ENCODE assay signal across 6 cellular contexts in genomic region chr19:45717983-45718650, GRCh38. TPM values are rescaled to one million over a fixed set of nuclear protein-coding genes. Genes with fewer than 3 reads are reported as not detected.
A peak's percentile ranks its signal among the peaks of the same experiment; 100 is the strongest.
DNase-seq lines count a peak whose midpoint lies in the region; ATAC-seq and TF ChIP-seq lines count a peak whose summit lies in the region.

No MANE protein-coding gene starts in this region.

- H3K4me3 ChIP-seq in thoracic aorta = peak overlapping the region; percentile 81

- H3K27me3 Mint-ChIP-seq in T-helper 2 cell treated with Interferon-gamma antibody and Interleukin-4, amounts not matched to agents 5 μg/mL and 100 μg/mL, for 36 hours (ENCODE audit: low read depth) = no peaks in the 10 kb centered on the region

- H3K36me3 ChIP-seq in thoracic aorta = peaks cover 6% of the 10 kb centered on the region

- peak overlapping the region; percentile 97 for H3K27ac Mint-ChIP-seq in T-helper 2 cell treated with Interferon-gamma antibody and Interleukin-4, amounts not matched to agents 5 μg/mL and 100 μg/mL, for 36 hours

- H3K9me3 Mint-ChIP-seq in T-helper 2 cell treated with Interferon-gamma antibody and Interleukin-4, amounts not matched to agents 5 μg/mL and 100 μg/mL, for 36 hours = no peaks in the 10 kb centered on the region

- H3K36me3 Mint-ChIP-seq in T-helper 2 cell treated with Interferon-gamma antibody and Interleukin-4, amounts not matched to agents 5 μg/mL and 100 μg/mL, for 36 hours (ENCODE audit: low read depth) = peaks cover 36% of the 10 kb centered on the region

- peaks cover 14 to 17% of the 10 kb centered on the region in 2 donors for H3K4me1 ChIP-seq in thoracic aorta (ENCODE audit: control insufficient read depth in 1 of 2, low read depth in 2 of 2)

- intact Hi-C loops in posterior cingulate gyrus (cut with DNase I) = loop anchor here (1.0 kb wide), 1 partner anchor 26 kb away; the partner anchor contains the start of gene QPCTL

- peak; percentile 15 for DNase-seq in T-helper 2 cell treated with Interferon-gamma antibody and Interleukin-4, amounts not matched to agents 5 μg/mL and 100 μg/mL, for 36 hours (ENCODE audit: low spot score)
- no peak for DNase-seq in T-helper 2 cell
- peak; percentile 35 for DNase-seq in germinal center (ENCODE audit: low spot score)
- DNase-seq in thoracic aorta (ENCODE audit: low spot score) = no peak
- no peak for DNase-seq in NCI-H1694 treated with DMSO at 0.1 percent for 48 hours (lab: John Stamatoyannopoulos, UW)
- DNase-seq in posterior cingulate gyrus = no peak

- H3K9me3 ChIP-seq in thoracic aorta = no peaks in the 10 kb centered on the region

- peaks cover 36% of the 10 kb centered on the region for H3K4me1 Mint-ChIP-seq in T-helper 2 cell treated with Interferon-gamma antibody and Interleukin-4, amounts not matched to agents 5 μg/mL and 100 μg/mL, for 36 hours (ENCODE audit: low read depth)

- ATAC-seq in thoracic aorta (ENCODE audit: insufficient number of reproducible peaks, low FRiP score, low read depth) = no peak

- H3K27ac ChIP-seq in thoracic aorta = peak overlapping the region; percentile 80 to 89

- no peak for TF ChIP-seq CTCF in thoracic aorta (IDR thresholded peaks at IDR 0.05)

- H3K27me3 ChIP-seq in thoracic aorta (replicated peaks; ENCODE audit: insufficient read depth) = no peaks in the 10 kb centered on the region

- peak overlapping the region; percentile 94 for H3K4me3 Mint-ChIP-seq in T-helper 2 cell treated with Interferon-gamma antibody and Interleukin-4, amounts not matched to agents 5 μg/mL and 100 μg/mL, for 36 hours

RNA-seq across cellular contexts. Expression of gene FBXO46, which starts 12.6 kb away (rescaled TPM):
- 10 to 100 TPM in 1 of 2 donors, 1 to 10 TPM in 1; 9.9 to 15.0 TPM for total RNA-seq in thoracic aorta

RNA-seq across cellular contexts. Expression of gene MEIOSIN, which starts 15.1 kb away (rescaled TPM):
- not detected for total RNA-seq in thoracic aorta

RNA-seq across cellular contexts. Expression of gene QPCTL, which starts 25.7 kb away (rescaled TPM):
- total RNA-seq in thoracic aorta = 1 to 10 TPM; 4.6 to 8.8 TPM

RNA-seq across cellular contexts. Expression of gene SNRPD2, which starts 26.4 kb away (rescaled TPM):
- 10 to 100 TPM; 65.7 to 70.1 TPM for total RNA-seq in thoracic aorta

RNA-seq across cellular contexts. Expression of gene GIPR, which starts 50.1 kb away (rescaled TPM):
- under 1 TPM in 1 of 2 donors, not detected in 1; 0.14 TPM for total RNA-seq in thoracic aorta

Comparison
In these comparisons a context has a peak if more than half of its experiments do, and no peak if none do; other contexts are left out.
1. DNase-seq: peak in T-helper 2 cell treated with Interferon-gamma antibody and Interleukin-4, amounts not matched to agents 5 μg/mL and 100 μg/mL, for 36 hours (single experiment) and germinal center (single experiment); none in T-helper 2 cell (0 of 5), thoracic aorta (single experiment), NCI-H1694 treated with DMSO at 0.1 percent for 48 hours (single experiment) and posterior cingulate gyrus (0 of 10).